Comparison of ENCODE assay signal across 9 cellular contexts in genomic region chr17:48596735-48597491, GRCh38. TPM values are rescaled to one million over a fixed set of nuclear protein-coding genes. Genes with fewer than 3 reads are reported as not detected.
DNase-seq lines count a peak whose midpoint lies in the region; ATAC-seq and TF ChIP-seq lines count a peak whose summit lies in the region.
"Had no signal": no experiment of that assay in that cellular context is flagged by ENCODE, and none has a peak within 500 bp of the region (broad histone marks: within the 10 kb centered on the region; RNA-seq: fewer than 3 reads in every experiment).

No MANE protein-coding gene starts in this region.

- H3K36me3 Mint-ChIP-seq in CD14-positive monocyte: peaks cover 12 to 18% of the 10 kb centered on the region in 2 donors
- no peaks in the 10 kb centered on the region for H3K36me3 Mint-ChIP-seq in natural killer cell
- no peaks in the 10 kb centered on the region for H3K36me3 Mint-ChIP-seq in endodermal cell (ENCODE audit: low read depth)

- H3K9ac ChIP-seq in endodermal cell (ENCODE audit: extremely low read depth, low read length, poor library complexity, severe bottlenecking): no peak overlapping the region
- H3K9ac ChIP-seq in Karpas-422 (ENCODE audit: low read length): no peak overlapping the region

- no peak for TF ChIP-seq CTCF in CD14-positive monocyte (IDR thresholded peaks at IDR 0.05)
- no peak for TF ChIP-seq CTCF in coronary artery (IDR thresholded peaks at IDR 0.05)
- no peak for TF ChIP-seq CTCF in natural killer cell (IDR thresholded peaks at IDR 0.05)
- TF ChIP-seq CTCF in endodermal cell (conservative IDR thresholded peaks at IDR 0.05): no peak

- H3K27me3 ChIP-seq in endodermal cell (ENCODE audit: control insufficient read depth, insufficient read depth, low read length, poor library complexity, severe bottlenecking) (peaks cover 100% of the 10 kb centered on the region), Karpas-422 (ENCODE audit: low read length) (no peaks in the 10 kb centered on the region)

- H3K4me1 Mint-ChIP-seq in CD14-positive monocyte (peaks cover 37% of the 10 kb centered on the region), natural killer cell (peaks cover 45 to 49% of the 10 kb centered on the region in 2 donors), endodermal cell (peaks cover 16% of the 10 kb centered on the region)

- WGBS in endodermal cell (ENCODE audit: insufficient coverage in 1 of 2, insufficient read length in 1 of 2), 2 experiments: 12 to 14% methylated on average over 12 to 24 of the region's 26 CpGs

- peak overlapping the region; percentile 69 for H3K4me3 ChIP-seq in coronary artery
- no peak overlapping the region for H3K4me3 ChIP-seq in endodermal cell (ENCODE audit: low read length)
- H3K4me3 ChIP-seq in Karpas-422 (ENCODE audit: low read length): no peak overlapping the region

- H3K9me2 ChIP-seq in Karpas-422 (replicated peaks; ENCODE audit: insufficient read depth, low read length): no peaks in the 10 kb centered on the region

- no peak for ATAC-seq in natural killer cell

- H3K27me3 Mint-ChIP-seq in CD14-positive monocyte (ENCODE audit: low read depth in 3 of 3): peaks cover 99 to 100% (median 100%) of the 10 kb centered on the region in 3 donors
- peaks cover 86 to 91% of the 10 kb centered on the region in 2 donors for H3K27me3 Mint-ChIP-seq in natural killer cell (ENCODE audit: low read depth in 2 of 2)
- H3K27me3 Mint-ChIP-seq in endodermal cell (ENCODE audit: insufficient read depth): peaks cover 100% of the 10 kb centered on the region

- H3K4me1 ChIP-seq in endodermal cell (ENCODE audit: control insufficient read depth, insufficient read depth, low read length) (no peaks in the 10 kb centered on the region), Karpas-422 (ENCODE audit: low read length) (peaks cover 5% of the 10 kb centered on the region; the same call in 1 of the 2 replicates)

- H3K4me3 Mint-ChIP-seq in CD14-positive monocyte: peak overlapping the region; percentile 24 to 93
- H3K4me3 Mint-ChIP-seq in natural killer cell: peak overlapping the region; percentile 89
- no peak overlapping the region for H3K4me3 Mint-ChIP-seq in endodermal cell

- no peak for DNase-seq in CD14-positive monocyte (ENCODE audit: low spot score)
- peak; percentile 48 for DNase-seq in LHCN-M2 (ENCODE audit: low read depth)
- DNase-seq in coronary artery (ENCODE audit: low spot score): no peak
- DNase-seq in natural killer cell: no peak
- no peak for DNase-seq in mucosa of gallbladder (ENCODE audit: low spot score)
- DNase-seq in endodermal cell: no peak
- no peak for DNase-seq in NCI-H226
- no peak for DNase-seq in Karpas-422
- DNase-seq: NK-92 treated with Interleukin-12 subunit alpha and Interleukin-12 subunit beta, amount 100 ng/mL, for 24 hours had no signal

- H3K36me3 ChIP-seq in endodermal cell (ENCODE audit: control insufficient read depth, insufficient read depth, low read length) (no peaks in the 10 kb centered on the region), Karpas-422 (ENCODE audit: insufficient read depth, low read length) (no peaks in the 10 kb centered on the region)

- H3K27ac Mint-ChIP-seq in CD14-positive monocyte (peak overlapping the region in 1 of 7 donors; percentile 42), natural killer cell (peak overlapping the region in 1 of 2 donors; percentile 81), endodermal cell (no peak overlapping the region)

- no peak overlapping the region for H2AFZ ChIP-seq in Karpas-422 (ENCODE audit: low read length)

- peaks cover 0 to 32% (median 16%) of the 10 kb centered on the region in 7 donors for H3K9me3 Mint-ChIP-seq in CD14-positive monocyte
- no peaks in the 10 kb centered on the region for H3K9me3 Mint-ChIP-seq in natural killer cell
- no peaks in the 10 kb centered on the region for H3K9me3 Mint-ChIP-seq in endodermal cell

- intact Hi-C loops in CD14-positive monocyte (cut with micrococcal nuclease) (loop anchor here in 1 of 2 donors (2.0 kb wide), 1 partner anchor 18 kb away; the partner anchor contains the start of gene HOXB8), natural killer cell (cut with micrococcal nuclease) (loop anchor here (2.0 kb wide), 1 partner anchor 16 kb away; no protein-coding TSS in a partner anchor)

- H3K79me2 ChIP-seq in Karpas-422 (ENCODE audit: low read length): no peaks in the 10 kb centered on the region

- no peaks in the 10 kb centered on the region for H4K20me1 ChIP-seq in Karpas-422 (ENCODE audit: insufficient read depth, low read depth, low read length)

- H3K9me3 ChIP-seq in endodermal cell (ENCODE audit: control insufficient read depth, low read length): no peaks in the 10 kb centered on the region
- H3K9me3 ChIP-seq in Karpas-422 (ENCODE audit: low read length): no peaks in the 10 kb centered on the region

- H3K4me2 ChIP-seq in Karpas-422 (ENCODE audit: low read depth, low read length, poor library complexity, severe bottlenecking): no peak overlapping the region

- peak overlapping the region in 1 of 2 donors; percentile 43 for H3K27ac ChIP-seq in coronary artery
- H3K27ac ChIP-seq in endodermal cell (ENCODE audit: low read depth, low read length): no peak overlapping the region
- no peak overlapping the region for H3K27ac ChIP-seq in Karpas-422 (ENCODE audit: low read length)

RNA-seq across cellular contexts. Expression of gene HOXB5, which starts 3.3 kb away (rescaled TPM):
- not detected for polyA plus RNA-seq in CD14-positive monocyte
- total RNA-seq in LHCN-M2 (2014; rRNA removed): 0.90 and 1.8 TPM in 2 replicates
- polyA plus RNA-seq in LHCN-M2 (2012): 3.5 TPM
- total RNA-seq in natural killer cell: not detected
- total RNA-seq in mucosa of gallbladder: 0.49 TPM
- total RNA-seq in endodermal cell: not detected
- 5.3 TPM for polyA plus RNA-seq in endodermal cell (2013, experiment 1 of 2)
- 2.5 TPM for polyA plus RNA-seq in endodermal cell (2013, experiment 2 of 2)
- not detected in 2 replicates for total RNA-seq in Karpas-422 (2014; rRNA removed; shearing (Covaris generic); ENCODE audit: low replicate concordance)

RNA-seq across cellular contexts. Expression of gene HOXB3, which starts 6.9 kb away (rescaled TPM):
- polyA plus RNA-seq in CD14-positive monocyte: not detected
- total RNA-seq in LHCN-M2 (2014; rRNA removed): 9.0 and 12.1 TPM in 2 replicates
- polyA plus RNA-seq in LHCN-M2 (2012): 6.4 TPM
- total RNA-seq in natural killer cell: 10 to 100 TPM in 2 of 3 donors, 1 to 10 TPM in 1; 7.9 to 15.6 (median 15.3) TPM
- total RNA-seq in mucosa of gallbladder: 17.2 TPM
- not detected for total RNA-seq in endodermal cell
- 36.0 TPM for polyA plus RNA-seq in endodermal cell (2013, experiment 1 of 2)
- 33.5 TPM for polyA plus RNA-seq in endodermal cell (2013, experiment 2 of 2)
- 0.97 and 6.6 TPM in 2 replicates for total RNA-seq in Karpas-422 (2014; rRNA removed; shearing (Covaris generic); ENCODE audit: low replicate concordance)

RNA-seq across cellular contexts. Expression of gene HOXB6, which starts 7.9 kb away (rescaled TPM):
- not detected for polyA plus RNA-seq in CD14-positive monocyte
- 21.5 and 24.9 TPM in 2 replicates for total RNA-seq in LHCN-M2 (2014; rRNA removed)
- 15.6 TPM for polyA plus RNA-seq in LHCN-M2 (2012)
- not detected for total RNA-seq in natural killer cell
- total RNA-seq in mucosa of gallbladder: 2.0 TPM
- not detected for total RNA-seq in endodermal cell
- polyA plus RNA-seq in endodermal cell (2013, experiment 1 of 2): 14.4 TPM
- polyA plus RNA-seq in endodermal cell (2013, experiment 2 of 2): 10.0 TPM
- 0.48 and 0.65 TPM in 2 replicates for total RNA-seq in Karpas-422 (2014; rRNA removed; shearing (Covaris generic); ENCODE audit: low replicate concordance)

RNA-seq across cellular contexts. Expression of gene HOXB7, which starts 13.9 kb away (rescaled TPM):
- not detected for polyA plus RNA-seq in CD14-positive monocyte
- total RNA-seq in LHCN-M2 (2014; rRNA removed): 26.9 and 37.3 TPM in 2 replicates
- polyA plus RNA-seq in LHCN-M2 (2012): 34.1 TPM
- total RNA-seq in natural killer cell: 1 to 10 TPM in 1 of 3 donors, under 1 TPM in 2; 0.45 to 1.4 (median 0.97) TPM
- 0.92 TPM for total RNA-seq in mucosa of gallbladder
- total RNA-seq in endodermal cell: not detected
- 5.6 TPM for polyA plus RNA-seq in endodermal cell (2013, experiment 1 of 2)
- 6.0 TPM for polyA plus RNA-seq in endodermal cell (2013, experiment 2 of 2)
- 9.7 and 12.1 TPM in 2 replicates for total RNA-seq in Karpas-422 (2014; rRNA removed; shearing (Covaris generic); ENCODE audit: low replicate concordance)

RNA-seq across cellular contexts. Expression of gene HOXB8, which starts 18.2 kb away (rescaled TPM):
- not detected for polyA plus RNA-seq in CD14-positive monocyte
- total RNA-seq in LHCN-M2 (2014; rRNA removed) (22.9 and 23.5 TPM in 2 replicates), natural killer cell (not detected), mucosa of gallbladder (not detected), endodermal cell (not detected)
- 15.5 TPM for polyA plus RNA-seq in LHCN-M2 (2012)
- polyA plus RNA-seq in endodermal cell (2013, experiment 1 of 2): 10.3 TPM
- polyA plus RNA-seq in endodermal cell (2013, experiment 2 of 2): 7.2 TPM
- 4.2 TPM in 1 of 2 replicates, not detected in the other for total RNA-seq in Karpas-422 (2014; rRNA removed; shearing (Covaris generic); ENCODE audit: low replicate concordance)
